12 cellular contexts compared by ENCODE assay signal in the genomic region with DNA sequence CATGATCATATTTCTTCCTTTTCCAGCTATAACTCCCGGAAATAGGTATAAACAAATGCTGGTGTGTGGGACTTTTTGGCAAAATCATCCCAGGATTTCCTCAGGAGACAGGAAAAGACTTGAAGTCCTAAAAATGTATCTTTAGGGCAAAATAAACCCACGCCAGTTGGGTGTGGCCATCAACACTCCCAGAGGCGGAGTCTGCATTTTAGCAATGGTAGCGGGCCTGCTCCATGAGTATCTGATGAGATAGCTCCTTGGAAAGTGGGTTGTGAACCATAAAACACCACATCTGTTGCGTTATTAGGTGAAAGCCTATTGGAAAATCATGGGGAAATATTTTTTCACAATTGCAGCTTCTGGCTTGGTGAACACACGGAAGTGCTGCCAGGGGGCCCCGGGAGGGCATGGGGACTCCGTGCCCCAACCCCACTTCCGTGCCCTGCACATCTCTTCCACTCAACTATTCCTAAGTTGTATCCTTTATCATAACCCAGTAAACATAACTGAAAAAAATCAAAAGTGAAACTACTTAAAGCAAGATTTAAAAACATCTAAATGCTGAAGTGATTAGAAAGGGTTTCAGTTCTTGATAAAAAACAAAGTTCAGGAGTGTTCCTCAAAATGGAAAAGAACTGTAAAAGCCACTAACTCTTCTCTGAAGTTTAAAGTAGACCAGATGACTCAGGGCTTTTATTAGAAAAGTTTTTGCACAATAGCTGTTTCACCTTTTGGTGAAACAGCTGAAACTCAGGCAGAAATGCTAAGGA.
A peak's percentile ranks its signal among the peaks of the same experiment; 100 is the strongest.
DNase-seq lines count a peak whose midpoint lies in the region; ATAC-seq, FAIRE-seq and TF ChIP-seq lines count a peak whose summit lies in the region.
"Had no signal": no experiment of that assay in that cellular context is flagged by ENCODE, and none has a peak within 500 bp of the region (broad histone marks: within the 10 kb centered on the region; RNA-seq: fewer than 3 reads in every experiment).

No MANE protein-coding gene starts in this region.

- no peak for DNase-seq in activated naive CD8-positive, alpha-beta T cell treated with anti-CD3 and anti-CD28 coated beads, Interleukin-2, amount 50 U/mL, for 24 hours
- DNase-seq in bronchial epithelial cell (ENCODE audit: low read depth) (peak; percentile 6), superior temporal gyrus (ENCODE audit: extremely low spot score) (peak; percentile 21), retina (no peak), T-helper 9 cell (no peak)
- DNase-seq in effector CD4-positive, alpha-beta T cell: no peak
- DNase-seq: activated effector memory CD4-positive, alpha-beta T cell treated with Interleukin-2 at 50 U/mL for 16 hours; NCI-H1417 treated with DMSO at 0.1 percent for 48 hours; stimulated activated CD4-positive, alpha-beta T cell treated with anti-CD3 and anti-CD28 coated beads, Interleukin-4, amount 100 ng/mL, for 4 hours had no signal

- no peak for TF ChIP-seq CTCF in bronchial epithelial cell (IDR thresholded peaks at IDR 0.05; ENCODE audit: insufficient read depth, low read length, severe bottlenecking)

- H3K36me3 ChIP-seq in bronchial epithelial cell (ENCODE audit: control insufficient read depth, insufficient read depth, low read length): no peaks in the 10 kb centered on the region

- peaks cover 6% of the 10 kb centered on the region for H3K4me1 Mint-ChIP-seq in activated naive CD8-positive, alpha-beta T cell (ENCODE audit: low read depth)
- peaks cover 5% of the 10 kb centered on the region for H3K4me1 Mint-ChIP-seq in activated naive CD8-positive, alpha-beta T cell treated with anti-CD3 and anti-CD28 coated beads, Interleukin-2, amount 50 U/mL, for 24 hours

- H3K27me3 ChIP-seq in bronchial epithelial cell (ENCODE audit: control insufficient read depth, insufficient read depth, low read length): no peaks in the 10 kb centered on the region

- peak; percentile 13 for FAIRE-seq in bronchial epithelial cell (lab: Jason Lieb, UNC)

- no peak overlapping the region for H3K4me3 Mint-ChIP-seq in activated naive CD8-positive, alpha-beta T cell
- no peak overlapping the region for H3K4me3 Mint-ChIP-seq in activated naive CD8-positive, alpha-beta T cell treated with anti-CD3 and anti-CD28 coated beads, Interleukin-2, amount 50 U/mL, for 24 hours

- H3K9me3 Mint-ChIP-seq in activated naive CD8-positive, alpha-beta T cell (ENCODE audit: low read depth): peaks cover 4% of the 10 kb centered on the region
- no peaks in the 10 kb centered on the region for H3K9me3 Mint-ChIP-seq in activated naive CD8-positive, alpha-beta T cell treated with anti-CD3 and anti-CD28 coated beads, Interleukin-2, amount 50 U/mL, for 24 hours

- no peaks in the 10 kb centered on the region for H3K36me3 Mint-ChIP-seq in activated naive CD8-positive, alpha-beta T cell
- no peaks in the 10 kb centered on the region for H3K36me3 Mint-ChIP-seq in activated naive CD8-positive, alpha-beta T cell treated with anti-CD3 and anti-CD28 coated beads, Interleukin-2, amount 50 U/mL, for 24 hours (ENCODE audit: low read depth)

- peak overlapping the region; percentile 12 for H3K27ac Mint-ChIP-seq in activated naive CD8-positive, alpha-beta T cell
- H3K27ac Mint-ChIP-seq in activated naive CD8-positive, alpha-beta T cell treated with anti-CD3 and anti-CD28 coated beads, Interleukin-2, amount 50 U/mL, for 24 hours: no peak overlapping the region

- ATAC-seq in activated naive CD8-positive, alpha-beta T cell treated with anti-CD3 and anti-CD28 coated beads, Interleukin-2, amount 50 U/mL, for 24 hours: no peak
- peak; percentile 42 for ATAC-seq in HG03442 (IDR thresholded peaks at IDR 0.05; ENCODE audit: unreplicated experiment)

- no peaks in the 10 kb centered on the region for H3K27me3 Mint-ChIP-seq in activated naive CD8-positive, alpha-beta T cell
- H3K27me3 Mint-ChIP-seq in activated naive CD8-positive, alpha-beta T cell treated with anti-CD3 and anti-CD28 coated beads, Interleukin-2, amount 50 U/mL, for 24 hours: no peaks in the 10 kb centered on the region

- H3K4me3 ChIP-seq in bronchial epithelial cell (ENCODE audit: low read depth, low read length): no peak overlapping the region
- H3K4me3 ChIP-seq: SK-N-MC had no signal

Comparison
In these comparisons a context has a peak if more than half of its experiments do, and no peak if none do; other contexts are left out.
1. DNase-seq: peak in bronchial epithelial cell (single experiment) and superior temporal gyrus (single experiment); none in activated naive CD8-positive, alpha-beta T cell treated with anti-CD3 and anti-CD28 coated beads, Interleukin-2, amount 50 U/mL, for 24 hours (single experiment), effector CD4-positive, alpha-beta T cell (single experiment), retina (single experiment) and T-helper 9 cell (single experiment).